13 cellular contexts compared by ENCODE assay signal in the genomic region with DNA sequence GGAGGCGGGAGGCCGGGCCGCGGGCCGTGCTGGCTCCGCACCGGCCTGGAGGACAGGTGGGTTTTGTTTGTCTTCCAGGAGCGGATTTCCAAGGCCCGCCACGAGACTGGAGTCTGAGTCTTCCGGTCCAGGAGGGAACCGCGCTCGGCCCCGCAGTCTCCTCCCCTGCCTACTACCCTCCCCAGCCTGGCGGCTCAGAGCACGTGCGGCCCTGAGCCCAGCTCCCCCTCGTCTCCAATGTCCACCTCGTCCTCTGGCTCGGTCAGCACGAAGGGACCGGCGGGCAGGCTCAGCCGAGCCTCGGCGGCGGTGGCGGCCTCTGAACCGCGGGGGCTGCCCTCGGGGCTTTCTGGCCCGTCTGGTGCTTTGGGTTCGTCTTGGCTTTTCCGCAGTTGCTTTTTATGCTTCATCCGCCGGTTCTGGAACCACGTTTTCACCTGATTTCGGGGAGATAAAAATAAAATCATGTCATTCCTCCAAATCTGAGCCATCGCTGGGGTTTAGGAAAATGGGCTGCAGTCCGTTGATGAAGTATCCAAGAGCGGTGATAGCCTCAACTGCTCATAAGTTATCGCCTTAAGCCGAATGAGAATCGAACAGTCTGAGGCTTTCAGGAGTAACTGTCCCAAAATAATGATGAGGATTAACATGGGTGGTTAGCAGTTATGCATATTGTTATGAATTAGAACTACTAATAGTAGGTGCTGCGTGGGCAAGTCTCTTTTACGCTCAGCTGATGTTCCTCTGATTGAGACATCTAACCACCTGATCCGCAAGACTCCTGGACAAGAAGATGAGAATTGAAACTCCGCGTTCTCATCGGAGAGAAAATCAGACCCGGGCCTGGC. TPM values are rescaled to one million over a fixed set of nuclear protein-coding genes. Genes with fewer than 3 reads are reported as not detected.
DNase-seq lines count a peak whose midpoint lies in the region.
"Had no signal": no experiment of that assay in that cellular context is flagged by ENCODE, and none has a peak within 500 bp of the region (broad histone marks: within the 10 kb centered on the region; RNA-seq: fewer than 3 reads in every experiment).

No MANE protein-coding gene starts in this region.

- H3K4me2 ChIP-seq in skeletal muscle satellite cell (ENCODE audit: low read length), result peak overlapping the region; percentile 21
- H3K4me2 ChIP-seq: BLaER1 treated with 17β-estradiol and CSF1 and Interleukin-3, amounts not matched to agents 10 nM and 100 nM had no signal

- H3K27me3 ChIP-seq in NT2/D1 (ENCODE audit: insufficient read depth, insufficient read length), result peaks cover 100% of the 10 kb centered on the region
- peaks cover 100% of the 10 kb centered on the region for H3K27me3 ChIP-seq in iPS-18a (ENCODE audit: control insufficient read depth, insufficient read depth, low read length)
- peaks cover 97% of the 10 kb centered on the region for H3K27me3 ChIP-seq in skeletal muscle satellite cell (ENCODE audit: control insufficient read depth, insufficient read depth, low read length)

- CTCF ChIA-PET in activated naive CD4-positive, alpha-beta T cell treated with anti-CD3 and anti-CD28 coated beads for 36 hours (lab: Charles Lee), result interaction anchor here (0.9 kb wide), 1 partner anchor 97 kb away, joined by 3 read pairs; no protein-coding TSS in a partner anchor

- no peak for DNase-seq in activated naive CD4-positive, alpha-beta T cell treated with anti-CD3 and anti-CD28 coated beads for 36 hours
- DNase-seq in activated naive CD4-positive, alpha-beta T cell treated with Interleukin-2 at 50 U/mL for 16 hours, result no peak
- no peak for DNase-seq in NT2/D1 (ENCODE audit: low read depth, low spot score)
- no peak for DNase-seq in NCI-H510A treated with DMSO at 0.1 percent for 48 hours (lab: John Stamatoyannopoulos, UW)
- DNase-seq in NCI-H2171 (lab: John Stamatoyannopoulos, UW), result no peak
- no peak for DNase-seq in NOMO-1 treated with dmso at 0.1 percent for 144 hours (lab: John Stamatoyannopoulos, UW; ENCODE audit: unreplicated experiment)
- DNase-seq: activated T-cell treated with anti-CD3 and anti-CD28 coated beads for 4 hours; foreskin keratinocyte; MV-4-11; stimulated activated CD4-positive, alpha-beta T cell treated with anti-CD3 and anti-CD28 coated beads, Interleukin-12 subunit alpha, Interleukin-12 subunit beta, amount 100 ng/mL, for 4 hours had no signal

- peaks cover 85% of the 10 kb centered on the region for H3K27me3 Mint-ChIP-seq in activated naive CD4-positive, alpha-beta T cell treated with anti-CD3 and anti-CD28 coated beads for 36 hours (ENCODE audit: low read depth)

- peak overlapping the region; percentile 54 for H3K4me3 Mint-ChIP-seq in activated naive CD4-positive, alpha-beta T cell treated with anti-CD3 and anti-CD28 coated beads for 36 hours

- H3K4me1 Mint-ChIP-seq in activated naive CD4-positive, alpha-beta T cell treated with anti-CD3 and anti-CD28 coated beads for 36 hours (ENCODE audit: low read depth), result peaks cover 28% of the 10 kb centered on the region

- no peaks in the 10 kb centered on the region for H3K9me3 ChIP-seq in NT2/D1 (ENCODE audit: insufficient read depth, low read length)
- peaks cover 5% of the 10 kb centered on the region for H3K9me3 ChIP-seq in iPS-18a (ENCODE audit: control insufficient read depth, low read depth, low read length)
- H3K9me3 ChIP-seq in skeletal muscle satellite cell (replicated peaks; ENCODE audit: low read length), result peaks cover 5% of the 10 kb centered on the region

- no peaks in the 10 kb centered on the region for H3K36me3 ChIP-seq in NT2/D1 (ENCODE audit: insufficient read depth, insufficient read length, low read length)
- H3K36me3 ChIP-seq in iPS-18a (ENCODE audit: control insufficient read depth, low read depth, low read length), result no peaks in the 10 kb centered on the region
- H3K36me3 ChIP-seq in skeletal muscle satellite cell (ENCODE audit: insufficient read depth, low read length), result no peaks in the 10 kb centered on the region

- H3K27ac ChIP-seq in iPS-18a (ENCODE audit: low read length), result no peak overlapping the region
- H3K27ac ChIP-seq: BLaER1 treated with 17β-estradiol and CSF1 and Interleukin-3, amounts not matched to agents 10 nM and 100 nM; foreskin keratinocyte had no signal

- no peaks in the 10 kb centered on the region for H3K36me3 Mint-ChIP-seq in activated naive CD4-positive, alpha-beta T cell treated with anti-CD3 and anti-CD28 coated beads for 36 hours (ENCODE audit: low read depth)

- H3K4me3 ChIP-seq in NT2/D1 (ENCODE audit: insufficient read length, low read depth) (peak overlapping the region; percentile 26), iPS-18a (ENCODE audit: low read length) (peak overlapping the region; percentile 71), skeletal muscle satellite cell (ENCODE audit: low read length) (no peak overlapping the region)

- H3K4me1 ChIP-seq in NT2/D1 (ENCODE audit: insufficient read depth, insufficient read length), result no peaks in the 10 kb centered on the region
- H3K4me1 ChIP-seq in iPS-18a (ENCODE audit: control insufficient read depth, low read depth, low read length), result peaks cover 15% of the 10 kb centered on the region
- peaks cover 8% of the 10 kb centered on the region for H3K4me1 ChIP-seq in skeletal muscle satellite cell (ENCODE audit: control insufficient read depth, insufficient read depth, low read length)
- H3K4me1 ChIP-seq: foreskin keratinocyte had no signal

- H3K9me3 Mint-ChIP-seq in activated naive CD4-positive, alpha-beta T cell treated with anti-CD3 and anti-CD28 coated beads for 36 hours, result no peaks in the 10 kb centered on the region

- H3K27ac Mint-ChIP-seq in activated naive CD4-positive, alpha-beta T cell treated with anti-CD3 and anti-CD28 coated beads for 36 hours, result no peak overlapping the region

- intact Hi-C loops in activated naive CD4-positive, alpha-beta T cell treated with anti-CD3 and anti-CD28 coated beads for 36 hours (cut with micrococcal nuclease), result no loop called here

- H3K9ac ChIP-seq in NT2/D1 (ENCODE audit: insufficient read length, low read depth) (peak overlapping the region; percentile 50), iPS-18a (ENCODE audit: low read length) (peak overlapping the region; percentile 37), skeletal muscle satellite cell (ENCODE audit: low read depth, low read length) (no peak overlapping the region)
- H3K9ac ChIP-seq: BLaER1 treated with 17β-estradiol and CSF1 and Interleukin-3, amounts not matched to agents 10 nM and 100 nM had no signal

RNA-seq across cellular contexts. Expression of a gene that starts 4.0 kb away (rescaled TPM):
- total RNA-seq in activated naive CD4-positive, alpha-beta T cell treated with anti-CD3 and anti-CD28 coated beads for 36 hours, result not detected
- total RNA-seq in skeletal muscle satellite cell (2012; rRNA removed), result not detected in 2 replicates
- total RNA-seq: foreskin keratinocyte had no signal
